In genomic region chr19:48169585-48169973, GRCh38 we compare ENCODE assay signal across 1 cellular context.
A peak's percentile ranks its signal among the peaks of the same experiment; 100 is the strongest.
TF ChIP-seq lines count a peak whose summit lies in the region.

No MANE protein-coding gene starts in this region.

TF ChIP-seq in K562, 482 proteins besides CTCF, POLR2A, EP300 and RAD21 (continued from another document):
- TF ChIP-seq RBM34 (IDR thresholded peaks at IDR 0.05; ENCODE audit: borderline replicate concordance, insufficient read depth, low read length) (no peak), HDAC8 (tag; IDR thresholded peaks at IDR 0.05) (no peak), ZNF589 (CRISPR knock-in tag; IDR thresholded peaks at IDR 0.05; ENCODE audit: low read depth) (0 out of 2 replicates have a peak, but pooled peaks have one; percentile 1), GTF2E2 (tag; IDR thresholded peaks at IDR 0.05) (no peak), GABPB1 (CRISPR knock-in tag; IDR thresholded peaks at IDR 0.05) (peak; percentile 62; the same call in 1 of the 2 replicates), GABPA (tag; conservative IDR thresholded peaks at IDR 0.05; ENCODE audit: low read depth) (peak; percentile 85), VEZF1 (CRISPR knock-in tag; IDR thresholded peaks at IDR 0.05) (peak; percentile 93), MEF2D (tag; conservative IDR thresholded peaks at IDR 0.05; ENCODE audit: low read depth) (no peak), JUN (IDR thresholded peaks at IDR 0.05; ENCODE audit: borderline replicate concordance, low read depth, low read length) (no peak), JUN (CRISPR knock-in tag; IDR thresholded peaks at IDR 0.05; ENCODE audit: borderline replicate concordance) (no peak), ELF1 (tag; IDR thresholded peaks at IDR 0.05) (peak; percentile 93), ZNF740 (CRISPR knock-in tag; IDR thresholded peaks at IDR 0.05) (no peak), ZNF740 (tag; IDR thresholded peaks at IDR 0.05) (peak in 1 of 2 experiments; percentile 84; a peak in 1 of 4 replicates), TCF7L2 (IDR thresholded peaks at IDR 0.05; ENCODE audit: low read depth, low read length) (no peak), CTBP1 (IDR thresholded peaks at IDR 0.05; ENCODE audit: borderline replicate concordance) (no peak), EGR1 (conservative IDR thresholded peaks at IDR 0.05) (peak; percentile 58), ETV5 (CRISPR knock-in tag; IDR thresholded peaks at IDR 0.05; ENCODE audit: low read depth) (no peak), ZNF583 (CRISPR knock-in tag; IDR thresholded peaks at IDR 0.05) (no peak), HDAC2 (IDR thresholded peaks at IDR 0.05) (no peak), ELF4 (CRISPR knock-in tag; IDR thresholded peaks at IDR 0.05) (peak; percentile 22; the same call in 1 of the 2 replicates), SMAD3 (CRISPR knock-in tag; conservative IDR thresholded peaks at IDR 0.05) (no peak), SIN3A (IDR thresholded peaks at IDR 0.05; ENCODE audit: borderline replicate concordance in 2 of 2, control insufficient read depth in 1 of 2, low read depth in 2 of 2, low read length in 2 of 2) (no peak), MYNN (IDR thresholded peaks at IDR 0.05) (no peak), MYNN (CRISPR knock-in tag; IDR thresholded peaks at IDR 0.05) (no peak)
- TF ChIP-seq, protein P1, sequence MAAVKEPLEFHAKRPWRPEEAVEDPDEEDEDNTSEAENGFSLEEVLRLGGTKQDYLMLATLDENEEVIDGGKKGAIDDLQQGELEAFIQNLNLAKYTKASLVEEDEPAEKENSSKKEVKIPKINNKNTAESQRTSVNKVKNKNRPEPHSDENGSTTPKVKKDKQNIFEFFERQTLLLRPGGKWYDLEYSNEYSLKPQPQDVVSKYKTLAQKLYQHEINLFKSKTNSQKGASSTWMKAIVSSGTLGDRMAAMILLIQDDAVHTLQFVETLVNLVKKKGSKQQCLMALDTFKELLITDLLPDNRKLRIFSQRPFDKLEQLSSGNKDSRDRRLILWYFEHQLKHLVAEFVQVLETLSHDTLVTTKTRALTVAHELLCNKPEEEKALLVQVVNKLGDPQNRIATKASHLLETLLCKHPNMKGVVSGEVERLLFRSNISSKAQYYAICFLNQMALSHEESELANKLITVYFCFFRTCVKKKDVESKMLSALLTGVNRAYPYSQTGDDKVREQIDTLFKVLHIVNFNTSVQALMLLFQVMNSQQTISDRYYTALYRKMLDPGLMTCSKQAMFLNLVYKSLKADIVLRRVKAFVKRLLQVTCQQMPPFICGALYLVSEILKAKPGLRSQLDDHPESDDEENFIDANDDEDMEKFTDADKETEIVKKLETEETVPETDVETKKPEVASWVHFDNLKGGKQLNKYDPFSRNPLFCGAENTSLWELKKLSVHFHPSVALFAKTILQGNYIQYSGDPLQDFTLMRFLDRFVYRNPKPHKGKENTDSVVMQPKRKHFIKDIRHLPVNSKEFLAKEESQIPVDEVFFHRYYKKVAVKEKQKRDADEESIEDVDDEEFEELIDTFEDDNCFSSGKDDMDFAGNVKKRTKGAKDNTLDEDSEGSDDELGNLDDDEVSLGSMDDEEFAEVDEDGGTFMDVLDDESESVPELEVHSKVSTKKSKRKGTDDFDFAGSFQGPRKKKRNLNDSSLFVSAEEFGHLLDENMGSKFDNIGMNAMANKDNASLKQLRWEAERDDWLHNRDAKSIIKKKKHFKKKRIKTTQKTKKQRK (IDR thresholded peaks at IDR 0.05; ENCODE audit: borderline replicate concordance, low read depth, low read length): no peak
